23 cellular contexts compared by ENCODE assay signal in genomic region chr12:12586879-12587675, GRCh38. TPM values are rescaled to one million over a fixed set of nuclear protein-coding genes. Genes with fewer than 3 reads are reported as not detected.
DNase-seq lines count a peak whose midpoint lies in the region; ATAC-seq and TF ChIP-seq lines count a peak whose summit lies in the region.
"Had no signal": no experiment of that assay in that cellular context is flagged by ENCODE, and none has a peak within 500 bp of the region (broad histone marks: within the 10 kb centered on the region; RNA-seq: fewer than 3 reads in every experiment).

No MANE protein-coding gene starts in this region.

- H3K14ac ChIP-seq in trophoblast cell (ENCODE audit: low read length): no peak overlapping the region

- ATAC-seq in activated CD8-positive, alpha-beta memory T cell treated with anti-CD3 and anti-CD28 coated beads, Interleukin-2, amount 10 ng/mL, durations not matched to agents 7 days and 5 days: no peak
- ATAC-seq: HepG2; stimulated activated naive CD8-positive, alpha-beta T cell treated with anti-CD3 and anti-CD28 coated beads, Interleukin-15, Interleukin-2, amounts not matched to agents 100 U/mL and 50 U/mL, for 24 hours had no signal

- H3K27ac ChIP-seq in C4-2B: peak overlapping the region; percentile 95
- H3K27ac ChIP-seq in trophoblast cell (ENCODE audit: low read depth, low read length): no peak overlapping the region
- no peak overlapping the region for H3K27ac ChIP-seq in tibial nerve
- H3K27ac ChIP-seq: cardiac muscle cell, tibial artery had no signal

- H3K79me2 ChIP-seq in trophoblast cell (ENCODE audit: control insufficient read depth, insufficient read depth, low read length, poor library complexity): no peaks in the 10 kb centered on the region

- peak overlapping the region; percentile 19 for H2BK12ac ChIP-seq in trophoblast cell (ENCODE audit: low read length)

- H3K9me3 ChIP-seq in trophoblast cell (ENCODE audit: insufficient read depth, low read depth, low read length): peaks cover 2% of the 10 kb centered on the region
- no peaks in the 10 kb centered on the region for H3K9me3 ChIP-seq in tibial nerve
- H3K9me3 ChIP-seq: tibial artery had no signal

- H3K4me1 Mint-ChIP-seq in activated CD8-positive, alpha-beta memory T cell treated with anti-CD3 and anti-CD28 coated beads, Interleukin-2, amount 10 ng/mL, durations not matched to agents 7 days and 5 days: peaks cover 40% of the 10 kb centered on the region

- no peak overlapping the region for H2AK5ac ChIP-seq in trophoblast cell (ENCODE audit: low read length)

- peak overlapping the region; percentile 16 for H4K91ac ChIP-seq in trophoblast cell (ENCODE audit: low read depth, low read length)

- peak; percentile 3 for DNase-seq in NCI-H1048 (lab: John Stamatoyannopoulos, UW)
- DNase-seq in epithelial cell of esophagus (ENCODE audit: low read depth): peak; percentile 91
- peak; percentile 94 to 99 for DNase-seq in trophoblast cell
- no peak for DNase-seq in cardiac septum (ENCODE audit: low spot score)
- DNase-seq in tibial nerve (ENCODE audit: low spot score in 2 of 2): no peak
- DNase-seq in activated CD8-positive, alpha-beta memory T cell treated with anti-CD3 and anti-CD28 coated beads, Interleukin-2, amount 10 ng/mL, durations not matched to agents 7 days and 5 days: no peak
- DNase-seq in NCI-H1417 (lab: John Stamatoyannopoulos, UW): no peak
- DNase-seq: activated CD4-positive, alpha-beta memory T cell treated with anti-CD3 and anti-CD28 coated beads for 36 hours; activated gamma-delta T cell treated with Interleukin-2 at 50 U/mL for 16 hours; activated T-cell treated with anti-CD3 and anti-CD28 coated beads for 4 hours; amniotic stem cell; foreskin fibroblast; hippocampal formation; NCI-H1105 treated with DMSO at 0.1 percent for 48 hours; NCI-H2081 treated with DMSO at 0.1 percent for 48 hours; NCI-H446 treated with DMSO at 0.1 percent for 48 hours; stimulated activated CD4-positive, alpha-beta T cell treated with anti-CD3 and anti-CD28 coated beads, Interleukin-4, amount 100 ng/mL, for 24 hours; stimulated activated naive CD8-positive, alpha-beta T cell treated with anti-CD3 and anti-CD28 coated beads, Interleukin-15, Interleukin-2, amounts not matched to agents 100 U/mL and 50 U/mL, for 24 hours; tibial artery had no signal

- CTCF ChIA-PET in activated CD8-positive, alpha-beta memory T cell treated with anti-CD3 and anti-CD28 coated beads, Interleukin-2, amount 10 ng/mL, durations not matched to agents 7 days and 5 days (lab: Charles Lee): interaction anchor here (1.2 to 1.5 kb wide), 2 partner anchors 58 to 113 kb away, joined by 3 read pairs; no protein-coding TSS in a partner anchor

- H3K4me3 Mint-ChIP-seq in activated CD8-positive, alpha-beta memory T cell treated with anti-CD3 and anti-CD28 coated beads, Interleukin-2, amount 10 ng/mL, durations not matched to agents 7 days and 5 days: no peak overlapping the region
- H3K4me3 Mint-ChIP-seq: activated CD4-positive, alpha-beta memory T cell treated with anti-CD3 and anti-CD28 coated beads for 36 hours; CD14-positive monocyte had no signal

- H3K4me1 ChIP-seq in trophoblast cell (ENCODE audit: control insufficient read depth in 1 of 2, insufficient read depth in 2 of 2, low read length in 2 of 2) (peaks cover 10 to 19% of the 10 kb centered on the region in 2 experiments), tibial nerve (peaks cover 0 to 4% (median 0%) of the 10 kb centered on the region in 4 donors)
- H3K4me1 ChIP-seq: tibial artery had no signal

- no peak overlapping the region for H3K23ac ChIP-seq in trophoblast cell (ENCODE audit: low read length)

- H3K27me3 Mint-ChIP-seq in activated CD8-positive, alpha-beta memory T cell treated with anti-CD3 and anti-CD28 coated beads, Interleukin-2, amount 10 ng/mL, durations not matched to agents 7 days and 5 days: peaks cover 1% of the 10 kb centered on the region

- H3K36me3 ChIP-seq in trophoblast cell (ENCODE audit: control insufficient read depth in 1 of 2, insufficient read depth in 2 of 2, low read length in 2 of 2): no peaks in the 10 kb centered on the region
- H3K36me3 ChIP-seq in tibial nerve: no peaks in the 10 kb centered on the region
- H3K36me3 ChIP-seq: cardiac muscle cell, tibial artery had no signal

- TF ChIP-seq POLR2A in tibial nerve (IDR thresholded peaks at IDR 0.05): no peak

- no peak overlapping the region for H3K18ac ChIP-seq in trophoblast cell (ENCODE audit: low read length)

- H3K9ac ChIP-seq in trophoblast cell (ENCODE audit: low read length): no peak overlapping the region

- no peak overlapping the region for H4K12ac ChIP-seq in trophoblast cell (ENCODE audit: low read depth, low read length)

- H3K4me3 ChIP-seq in epithelial cell of esophagus (ENCODE audit: low read length) (no peak overlapping the region), trophoblast cell (ENCODE audit: low read depth, low read length) (no peak overlapping the region), tibial nerve (no peak overlapping the region)
- H3K4me3 ChIP-seq: cardiac muscle cell, tibial artery had no signal

- H2BK120ac ChIP-seq in trophoblast cell (ENCODE audit: insufficient read depth, low read length, poor library complexity): no peak overlapping the region

- H3K27me3 ChIP-seq in trophoblast cell (ENCODE audit: insufficient read depth, low read length) (no peaks in the 10 kb centered on the region), tibial nerve (no peaks in the 10 kb centered on the region)
- H3K27me3 ChIP-seq: cardiac muscle cell, tibial artery had no signal

- no peak overlapping the region for H3K4ac ChIP-seq in trophoblast cell (ENCODE audit: low read depth, low read length)

- no peak for TF ChIP-seq EP300 in tibial nerve (IDR thresholded peaks at IDR 0.05)

- TF ChIP-seq CTCF in C4-2B (conservative IDR thresholded peaks at IDR 0.05) (no peak), epithelial cell of esophagus (IDR thresholded peaks at IDR 0.05; ENCODE audit: insufficient read depth, low read depth, low read length, missing control alignments) (no peak), tibial nerve (IDR thresholded peaks at IDR 0.05) (no peak)

- H3K9me3 Mint-ChIP-seq in activated CD8-positive, alpha-beta memory T cell treated with anti-CD3 and anti-CD28 coated beads, Interleukin-2, amount 10 ng/mL, durations not matched to agents 7 days and 5 days (ENCODE audit: low read depth): peaks cover 14% of the 10 kb centered on the region
- H3K9me3 Mint-ChIP-seq: activated CD4-positive, alpha-beta memory T cell treated with anti-CD3 and anti-CD28 coated beads for 36 hours had no signal

- peak overlapping the region; percentile 6 for H4K8ac ChIP-seq in trophoblast cell (ENCODE audit: low read depth, low read length)

- no CpG with 5 or more reads among the region's 8 CpGs for WGBS in trophoblast cell (ENCODE audit: extremely low coverage, insufficient coverage, insufficient read length)
- WGBS in tibial nerve, 2 donors: 80 to 84% methylated on average over 8 of the region's 8 CpGs

- peaks cover 8% of the 10 kb centered on the region for H3K79me1 ChIP-seq in trophoblast cell (ENCODE audit: low read length)

- H3K27ac Mint-ChIP-seq in activated CD8-positive, alpha-beta memory T cell treated with anti-CD3 and anti-CD28 coated beads, Interleukin-2, amount 10 ng/mL, durations not matched to agents 7 days and 5 days: no peak overlapping the region
- H3K27ac Mint-ChIP-seq: activated CD4-positive, alpha-beta memory T cell treated with anti-CD3 and anti-CD28 coated beads for 36 hours had no signal

- peak overlapping the region; percentile 10 for H2BK5ac ChIP-seq in trophoblast cell (ENCODE audit: low read depth, low read length, poor library complexity)

- peaks cover 15% of the 10 kb centered on the region for H3K36me3 Mint-ChIP-seq in activated CD8-positive, alpha-beta memory T cell treated with anti-CD3 and anti-CD28 coated beads, Interleukin-2, amount 10 ng/mL, durations not matched to agents 7 days and 5 days
- H3K36me3 Mint-ChIP-seq: activated CD4-positive, alpha-beta memory T cell treated with anti-CD3 and anti-CD28 coated beads for 36 hours; CD14-positive monocyte had no signal

- H3K4me2 ChIP-seq in trophoblast cell (ENCODE audit: low read length): peak overlapping the region; percentile 32

- intact Hi-C loops in cardiac septum (cut with DNase I): no loop called here

- no peak overlapping the region for H2AFZ ChIP-seq in trophoblast cell (ENCODE audit: insufficient read depth, low read length, poor library complexity)

RNA-seq across cellular contexts. Expression of gene DUSP16, which starts 24.4 kb away (rescaled TPM):
- polyA plus RNA-seq in trophoblast cell (2013): 12.5 and 12.7 TPM in 2 replicates
- total RNA-seq in cardiac septum: 24.5 TPM
- 10 to 100 TPM; 16.2 to 23.2 (median 19.1) TPM for total RNA-seq in tibial nerve
- total RNA-seq in activated CD8-positive, alpha-beta memory T cell treated with anti-CD3 and anti-CD28 coated beads, Interleukin-2, amount 10 ng/mL, durations not matched to agents 7 days and 5 days: 10 to 100 TPM; 43.0 to 69.0 TPM

RNA-seq across cellular contexts. Expression of gene CREBL2, which starts 24.6 kb away (rescaled TPM):
- 7.9 and 8.0 TPM in 2 replicates for polyA plus RNA-seq in trophoblast cell (2013)
- total RNA-seq in cardiac septum (20.0 TPM), tibial nerve (10 to 100 TPM; 39.9 to 74.7 (median 52.9) TPM)
- 10 to 100 TPM; 16.3 to 20.5 TPM for total RNA-seq in activated CD8-positive, alpha-beta memory T cell treated with anti-CD3 and anti-CD28 coated beads, Interleukin-2, amount 10 ng/mL, durations not matched to agents 7 days and 5 days

Comparison
In these comparisons a context has a peak if more than half of its experiments do, and no peak if none do; other contexts are left out.
1. DNase-seq: peak in NCI-H1048 (single experiment), epithelial cell of esophagus (single experiment) and trophoblast cell (2 of 2); none in cardiac septum (single experiment), tibial nerve (0 of 2), activated CD8-positive, alpha-beta memory T cell treated with anti-CD3 and anti-CD28 coated beads, Interleukin-2, amount 10 ng/mL, durations not matched to agents 7 days and 5 days (single experiment) and NCI-H1417 (0 of 3).